Comparison of ENCODE assay signal across 9 cellular contexts in genomic region chr7:93715234-93715633, GRCh38.
DNase-seq lines count a peak whose midpoint lies in the region; ATAC-seq, FAIRE-seq and TF ChIP-seq lines count a peak whose summit lies in the region.
"Had no signal": no experiment of that assay in that cellular context is flagged by ENCODE, and none has a peak within 500 bp of the region (broad histone marks: within the 10 kb centered on the region; RNA-seq: fewer than 3 reads in every experiment).

No MANE protein-coding gene starts in this region.

- no peaks in the 10 kb centered on the region for H3F3A ChIP-seq in DOHH2 (ENCODE audit: control insufficient read depth, insufficient read depth)

- no peaks in the 10 kb centered on the region for H3K9me3 ChIP-seq in DOHH2 (ENCODE audit: control insufficient read depth, insufficient read depth, low read length)
- no peaks in the 10 kb centered on the region for H3K9me3 ChIP-seq in upper lobe of right lung

- no peaks in the 10 kb centered on the region for H3K4me1 ChIP-seq in DOHH2 (ENCODE audit: control insufficient read depth, low read length)
- H3K4me1 ChIP-seq in upper lobe of right lung, result no peaks in the 10 kb centered on the region

- no peak for TF ChIP-seq POLR2A in H54 (IDR thresholded peaks at IDR 0.05; ENCODE audit: low read depth, low read length)

- H3K27ac Mint-ChIP-seq in effector memory CD8-positive, alpha-beta T cell, result no peak overlapping the region

- H3K27me3 Mint-ChIP-seq in effector memory CD8-positive, alpha-beta T cell, result no peaks in the 10 kb centered on the region

- no peaks in the 10 kb centered on the region for H3K36me3 ChIP-seq in DOHH2 (ENCODE audit: control insufficient read depth, low read length)
- H3K36me3 ChIP-seq in upper lobe of right lung, result no peaks in the 10 kb centered on the region

- H3K4me3 ChIP-seq in DOHH2 (ENCODE audit: low read length), result no peak overlapping the region
- no peak overlapping the region for H3K4me3 ChIP-seq in astrocyte of the cerebellum (ENCODE audit: low read depth, low read length)
- H3K4me3 ChIP-seq in upper lobe of right lung, result no peak overlapping the region
- H3K4me3 ChIP-seq: SK-N-MC had no signal

- H3K27ac ChIP-seq in DOHH2 (ENCODE audit: low read depth, low read length) (no peak overlapping the region), upper lobe of right lung (no peak overlapping the region)
- H3K27ac ChIP-seq: SK-N-MC had no signal

- TF ChIP-seq CTCF in DOHH2 (IDR thresholded peaks at IDR 0.05; ENCODE audit: low read depth, low read length, poor library complexity, severe bottlenecking), result peak; percentile 80
- peak; percentile 68 for TF ChIP-seq CTCF in astrocyte of the cerebellum (IDR thresholded peaks at IDR 0.05; ENCODE audit: low read depth, low read length, missing control alignments)
- TF ChIP-seq CTCF in upper lobe of right lung (IDR thresholded peaks at IDR 0.05), result peak; percentile 56

- no peaks in the 10 kb centered on the region for H3K9me2 ChIP-seq in DOHH2 (replicated peaks; ENCODE audit: control insufficient read depth, low read length)

- peak; percentile 62 for ATAC-seq in upper lobe of right lung
- no peak for ATAC-seq in effector memory CD8-positive, alpha-beta T cell (replicated peaks)

- H3K4me2 ChIP-seq in DOHH2 (ENCODE audit: low read length), result no peak overlapping the region

- H3K9me3 Mint-ChIP-seq in effector memory CD8-positive, alpha-beta T cell, result no peaks in the 10 kb centered on the region

- H4K20me1 ChIP-seq in DOHH2 (ENCODE audit: control insufficient read depth, insufficient read depth, low read depth, low read length), result no peaks in the 10 kb centered on the region

- H3K79me2 ChIP-seq in DOHH2 (ENCODE audit: control insufficient read depth, low read length), result no peaks in the 10 kb centered on the region

- H3K27me3 ChIP-seq in DOHH2 (ENCODE audit: control insufficient read depth, low read length) (peaks cover 40% of the 10 kb centered on the region), upper lobe of right lung (no peaks in the 10 kb centered on the region)

- intact Hi-C loops in upper lobe of right lung (cut with DNase I), result no loop called here

- DNase-seq in H54 (ENCODE audit: insufficient read length, low spot score) (no peak), NCI-H526 treated with DMSO at 0.1 percent for 48 hours (lab: John Stamatoyannopoulos, UW) (peak; percentile 25), astrocyte of the cerebellum (ENCODE audit: low read depth) (peak; percentile 5), left kidney (ENCODE audit: low read depth, low spot score) (peak; percentile 73), upper lobe of right lung (peak; percentile 68), occipital lobe (lab: John Stamatoyannopoulos, UW) (no peak)
- DNase-seq in effector memory CD8-positive, alpha-beta T cell, result no peak

- H3K4me3 Mint-ChIP-seq in effector memory CD8-positive, alpha-beta T cell, result no peak overlapping the region

- H3K4me1 Mint-ChIP-seq in effector memory CD8-positive, alpha-beta T cell (ENCODE audit: low read depth in 2 of 2), result no peaks in the 10 kb centered on the region

- in situ Hi-C loops in astrocyte of the cerebellum (cut with HindIII; ENCODE audit: low sequenced_read_pairs), result no loop called here

- no peaks in the 10 kb centered on the region for H3K36me3 Mint-ChIP-seq in effector memory CD8-positive, alpha-beta T cell (ENCODE audit: insufficient read depth)

- peak; percentile 43 for FAIRE-seq in H54 (lab: Jason Lieb, UNC)

Comparison
In these comparisons a context has a peak if more than half of its experiments do, and no peak if none do; other contexts are left out.
1. DNase-seq: peak in NCI-H526 treated with DMSO at 0.1 percent for 48 hours (single experiment), astrocyte of the cerebellum (single experiment), left kidney (single experiment) and upper lobe of right lung (single experiment); none in H54 (single experiment), occipital lobe (single experiment) and effector memory CD8-positive, alpha-beta T cell (0 of 3).
2. Peak in every context shown above with its lines, with median percentiles within 50 percentile points of each other: CTCF ChIP-seq.